ENCODE assay signal across 8 cellular contexts in genomic region chr1:231162300-231162969, GRCh38.
DNase-seq lines count a peak whose midpoint lies in the region; ATAC-seq and TF ChIP-seq lines count a peak whose summit lies in the region.

No MANE protein-coding gene starts in this region.

- in situ Hi-C loops in astrocyte of the cerebellum (cut with HindIII; ENCODE audit: low sequenced_read_pairs): no loop called here

- no peak for TF ChIP-seq CTCF in astrocyte of the cerebellum (IDR thresholded peaks at IDR 0.05; ENCODE audit: low read depth, low read length, missing control alignments)

- ATAC-seq in GM21423 (IDR thresholded peaks at IDR 0.05; ENCODE audit: unreplicated experiment): no peak

- peak; percentile 79 for DNase-seq in DMS 273 (lab: John Stamatoyannopoulos, UW; ENCODE audit: unreplicated experiment)
- no peak for DNase-seq in DMS 273 treated with DMSO at 0.1 percent for 48 hours (lab: John Stamatoyannopoulos, UW)
- DNase-seq in NCI-H345 (lab: John Stamatoyannopoulos, UW): peak; percentile 56
- DNase-seq in astrocyte of the cerebellum (ENCODE audit: low read depth): no peak
- peak; percentile 84 for DNase-seq in iPS-NIHi7 (ENCODE audit: extremely low spot score)
- peak; percentile 48 for DNase-seq in stimulated activated CD4-positive, alpha-beta T cell treated with anti-CD3 and anti-CD28 coated beads, Interleukin-15, amount 100 ng/mL, for 24 hours
- no peak for DNase-seq in SW480 (ENCODE audit: low spot score)

- H3K4me3 ChIP-seq in astrocyte of the cerebellum (ENCODE audit: low read depth, low read length): peak overlapping the region; percentile 42

Comparison
In these comparisons a context has a peak if more than half of its experiments do, and no peak if none do; other contexts are left out.
1. DNase-seq: peak in DMS 273 (single experiment), NCI-H345 (single experiment), iPS-NIHi7 (single experiment) and stimulated activated CD4-positive, alpha-beta T cell treated with anti-CD3 and anti-CD28 coated beads, Interleukin-15, amount 100 ng/mL, for 24 hours (single experiment); none in DMS 273 treated with DMSO at 0.1 percent for 48 hours (single experiment), astrocyte of the cerebellum (single experiment) and SW480 (single experiment).